25 cellular contexts compared by ENCODE assay signal in the genomic region with DNA sequence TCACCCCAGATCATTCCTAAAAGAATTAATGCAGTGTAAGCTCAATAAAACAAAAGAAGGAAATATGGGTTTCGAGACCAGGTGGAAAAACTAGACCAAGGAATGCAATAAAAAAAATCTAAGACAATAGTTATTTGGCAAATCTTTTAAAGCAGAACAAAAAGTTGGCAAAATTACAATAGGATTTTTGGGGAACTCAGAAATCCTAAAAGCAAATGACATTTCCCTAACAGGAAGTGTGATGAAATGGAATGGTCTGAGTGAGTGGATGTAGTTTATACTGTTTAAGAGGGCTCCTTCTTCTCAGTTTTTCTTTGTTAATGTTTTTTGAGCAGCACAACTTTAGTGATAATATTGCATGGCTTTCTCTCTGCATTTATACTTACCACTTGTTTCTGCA.
"Had no signal": no experiment of that assay in that cellular context is flagged by ENCODE, and none has a peak within 500 bp of the region (broad histone marks: within the 10 kb centered on the region; RNA-seq: fewer than 3 reads in every experiment).

No MANE protein-coding gene starts in this region.

- H3K4me1 Mint-ChIP-seq: activated B cell treated with CpG ODN at 0.5 μM for 24 hours; activated naive CD4-positive, alpha-beta T cell treated with anti-CD3 and anti-CD28 coated beads, Interleukin-2, amount 10 ng/mL, durations not matched to agents 7 days and 5 days; naive thymus-derived CD8-positive, alpha-beta T cell had no signal

- H3K9me3 Mint-ChIP-seq: activated B cell treated with CpG ODN at 0.5 μM for 24 hours; activated naive CD4-positive, alpha-beta T cell treated with anti-CD3 and anti-CD28 coated beads, Interleukin-2, amount 10 ng/mL, durations not matched to agents 7 days and 5 days; mesothelial cell of epicardium had no signal

- DNase-seq: activated B cell treated with CpG ODN at 0.5 μM for 24 hours; activated CD4-positive, alpha-beta T cell treated with anti-CD3 and anti-CD28 coated beads for 4 hours; activated CD4-positive, alpha-beta T cell treated with anti-CD3 and anti-CD28 coated beads, Interleukin-2, amount 50 U/mL, for 48 hours; activated CD8-positive, alpha-beta memory T cell treated with anti-CD3 and anti-CD28 coated beads, Interleukin-2, amount 50 U/mL, for 48 hours; activated effector memory CD4-positive, alpha-beta T cell treated with Interleukin-2 at 50 U/mL for 16 hours; activated naive CD4-positive, alpha-beta T cell treated with anti-CD3 and anti-CD28 coated beads, Interleukin-2, amount 10 ng/mL, durations not matched to agents 7 days and 5 days; activated T-cell treated with anti-CD3 and anti-CD28 coated beads, Interleukin-2, amount 50 U/mL, for 4 hours; amygdala; cortex of kidney; effector CD4-positive, alpha-beta T cell; kidney; naive thymus-derived CD8-positive, alpha-beta T cell; psoas muscle; spleen; stimulated activated CD4-positive, alpha-beta T cell treated with anti-CD3 and anti-CD28 coated beads, Interleukin-4, amount 100 ng/mL, for 1 hour; stimulated activated naive CD4-positive, alpha-beta T cell; T-helper 9 cell; testis had no signal

- FAIRE-seq: bronchial epithelial cell had no signal

- H3K27me3 ChIP-seq: esophagus muscularis mucosa, gastroesophageal sphincter, right atrium auricular region, testis, vagina had no signal

- H3K27me3 Mint-ChIP-seq: activated B cell treated with CpG ODN at 0.5 μM for 24 hours; activated naive CD4-positive, alpha-beta T cell treated with anti-CD3 and anti-CD28 coated beads, Interleukin-2, amount 10 ng/mL, durations not matched to agents 7 days and 5 days had no signal

- H3K27ac Mint-ChIP-seq: activated B cell treated with CpG ODN at 0.5 μM for 24 hours; activated naive CD4-positive, alpha-beta T cell treated with anti-CD3 and anti-CD28 coated beads, Interleukin-2, amount 10 ng/mL, durations not matched to agents 7 days and 5 days; mesothelial cell of epicardium; naive thymus-derived CD8-positive, alpha-beta T cell had no signal

- H3K27ac ChIP-seq: gastroesophageal sphincter, psoas muscle, right atrium auricular region, spleen, testis, vagina had no signal

- H3K4me3 Mint-ChIP-seq: activated B cell treated with CpG ODN at 0.5 μM for 24 hours; activated naive CD4-positive, alpha-beta T cell treated with anti-CD3 and anti-CD28 coated beads, Interleukin-2, amount 10 ng/mL, durations not matched to agents 7 days and 5 days; activated T-cell treated with anti-CD3 and anti-CD28 coated beads, Interleukin-2, amount 50 U/mL, for 4 hours; mesothelial cell of epicardium; naive thymus-derived CD8-positive, alpha-beta T cell had no signal

- ATAC-seq: activated T-cell treated with anti-CD3 and anti-CD28 coated beads, Interleukin-2, amount 50 U/mL, for 4 hours; gastroesophageal sphincter; left lobe of liver; naive thymus-derived CD8-positive, alpha-beta T cell; psoas muscle had no signal

- H3K36me3 Mint-ChIP-seq: activated naive CD4-positive, alpha-beta T cell treated with anti-CD3 and anti-CD28 coated beads, Interleukin-2, amount 10 ng/mL, durations not matched to agents 7 days and 5 days; mesothelial cell of epicardium; naive thymus-derived CD8-positive, alpha-beta T cell had no signal
